In genomic region chr16:47139561-47140185, GRCh38 we compare ENCODE assay signal across 25 cellular contexts. TPM values are rescaled to one million over a fixed set of nuclear protein-coding genes. Genes with fewer than 3 reads are reported as not detected.
DNase-seq lines count a peak whose midpoint lies in the region; ATAC-seq and TF ChIP-seq lines count a peak whose summit lies in the region.
"Had no signal": no experiment of that assay in that cellular context is flagged by ENCODE, and none has a peak within 500 bp of the region (broad histone marks: within the 10 kb centered on the region; RNA-seq: fewer than 3 reads in every experiment).

No MANE protein-coding gene starts in this region.

- H3K27ac ChIP-seq in ACC112 (ENCODE audit: low read depth, low read length) (no peak overlapping the region), KOPT-K1 (ENCODE audit: low read depth, low read length, poor library complexity, severe bottlenecking) (peak overlapping the region; percentile 1), foreskin keratinocyte (no peak overlapping the region), Karpas-422 (ENCODE audit: low read length) (no peak overlapping the region)
- H3K27ac ChIP-seq: A549, C4-2B, coronary artery, gastroesophageal sphincter, ovary, PC-9, sigmoid colon, SK-N-MC had no signal

- H3K4me2 ChIP-seq in Karpas-422 (ENCODE audit: low read depth, low read length, poor library complexity, severe bottlenecking), result no peak overlapping the region
- H3K4me2 ChIP-seq: A549, PC-9 had no signal

- DNase-seq in amniotic epithelial cell (ENCODE audit: low read depth), result peak; percentile 12
- peak in 1 of 2 donors; percentile 48 for DNase-seq in foreskin keratinocyte
- DNase-seq in activated CD4-positive, alpha-beta T cell treated with anti-CD3 and anti-CD28 coated beads for 1 hour, result no peak
- DNase-seq in Karpas-422, result no peak
- DNase-seq: activated CD4-positive, alpha-beta T cell treated with anti-CD3 and anti-CD28 coated beads for 36 hours; activated naive CD4-positive, alpha-beta T cell; aorta; GOT3; KBM-7; left ventricle myocardium superior; NCI-H748 treated with DMSO at 0.1 percent for 48 hours; ovary; PC-9; sigmoid colon; stimulated activated naive CD8-positive, alpha-beta T cell treated with anti-CD3 and anti-CD28 coated beads, Interleukin-15, amount 100 ng/mL, for 72 hours; trophoblast cell had no signal

- H3K9ac ChIP-seq in Karpas-422 (ENCODE audit: low read length), result no peak overlapping the region

- 0 out of 2 replicates have a peak overlapping the region, but pooled peaks have one; percentile 9 for H3K4me3 ChIP-seq in ACC112 (ENCODE audit: low read depth, low read length)
- H3K4me3 ChIP-seq in Karpas-422 (ENCODE audit: low read length), result no peak overlapping the region
- H3K4me3 ChIP-seq: A549, coronary artery, gastroesophageal sphincter, ovary, PC-9, sigmoid colon, SK-N-MC had no signal

- peaks cover 73% of the 10 kb centered on the region for H3K79me2 ChIP-seq in ACC112 (ENCODE audit: control insufficient read depth, insufficient read depth, low read length, unreplicated experiment)
- H3K79me2 ChIP-seq in Karpas-422 (ENCODE audit: low read length), result peaks cover 86% of the 10 kb centered on the region

- H4K20me1 ChIP-seq in Karpas-422 (ENCODE audit: insufficient read depth, low read depth, low read length), result peaks cover 48% of the 10 kb centered on the region

- peak overlapping the region; percentile 31 for H2AFZ ChIP-seq in ACC112 (ENCODE audit: low read length, unreplicated experiment)
- H2AFZ ChIP-seq in Karpas-422 (ENCODE audit: low read length), result no peak overlapping the region
- H2AFZ ChIP-seq: PC-9 had no signal

- no peaks in the 10 kb centered on the region for H3K9me2 ChIP-seq in Karpas-422 (replicated peaks; ENCODE audit: insufficient read depth, low read length)

- H3K27me3 ChIP-seq in ACC112 (ENCODE audit: insufficient read depth, low read length) (no peaks in the 10 kb centered on the region), foreskin keratinocyte (no peaks in the 10 kb centered on the region), Karpas-422 (ENCODE audit: low read length) (no peaks in the 10 kb centered on the region)
- H3K27me3 ChIP-seq: ovary had no signal

- H3K36me3 ChIP-seq in ACC112 (ENCODE audit: insufficient read depth, low read length) (no peaks in the 10 kb centered on the region), KOPT-K1 (ENCODE audit: insufficient read depth, low read length) (no peaks in the 10 kb centered on the region), Karpas-422 (ENCODE audit: insufficient read depth, low read length) (peaks cover 23% of the 10 kb centered on the region)
- H3K36me3 ChIP-seq: gastroesophageal sphincter, ovary, sigmoid colon had no signal

- H3K9me3 ChIP-seq in KOPT-K1 (ENCODE audit: insufficient read depth, low read length, poor library complexity, severe bottlenecking) (no peaks in the 10 kb centered on the region), Karpas-422 (ENCODE audit: low read length) (no peaks in the 10 kb centered on the region)
- H3K9me3 ChIP-seq: A549, gastroesophageal sphincter, ovary, sigmoid colon had no signal

- H3K4me1 ChIP-seq in ACC112 (ENCODE audit: control insufficient read depth, insufficient read depth, low read length, unreplicated experiment), result peaks cover 46% of the 10 kb centered on the region
- H3K4me1 ChIP-seq in foreskin keratinocyte, result peaks cover 47% of the 10 kb centered on the region
- peaks cover 55% of the 10 kb centered on the region for H3K4me1 ChIP-seq in Karpas-422 (ENCODE audit: low read length)

- ATAC-seq in foreskin keratinocyte (peak; percentile 4), esophagus mucosa (no peak), HG02885 (IDR thresholded peaks at IDR 0.05; ENCODE audit: poor library complexity, unreplicated experiment) (no peak)
- ATAC-seq: A549; activated CD4-positive, alpha-beta T cell treated with anti-CD3 and anti-CD28 coated beads for 36 hours; gastroesophageal sphincter; left ventricle myocardium superior; stimulated activated naive CD8-positive, alpha-beta T cell treated with anti-CD3 and anti-CD28 coated beads, Interleukin-15, amount 100 ng/mL, for 72 hours had no signal

- no peak for TF ChIP-seq CTCF in foreskin keratinocyte (conservative IDR thresholded peaks at IDR 0.05)

RNA-seq across cellular contexts. Expression of gene NETO2, which starts 4.1 kb away (rescaled TPM):
- total RNA-seq in foreskin keratinocyte (57.4 and 73.3 TPM in 2 replicates), esophagus mucosa (12.0 TPM)
- 35.2 and 48.4 TPM in 2 replicates for polyA plus RNA-seq in foreskin keratinocyte
- total RNA-seq in Karpas-422 (2014; rRNA removed; shearing (Covaris generic); ENCODE audit: low replicate concordance), result 83.9 and 84.4 TPM in 2 replicates
